In the genomic region with DNA sequence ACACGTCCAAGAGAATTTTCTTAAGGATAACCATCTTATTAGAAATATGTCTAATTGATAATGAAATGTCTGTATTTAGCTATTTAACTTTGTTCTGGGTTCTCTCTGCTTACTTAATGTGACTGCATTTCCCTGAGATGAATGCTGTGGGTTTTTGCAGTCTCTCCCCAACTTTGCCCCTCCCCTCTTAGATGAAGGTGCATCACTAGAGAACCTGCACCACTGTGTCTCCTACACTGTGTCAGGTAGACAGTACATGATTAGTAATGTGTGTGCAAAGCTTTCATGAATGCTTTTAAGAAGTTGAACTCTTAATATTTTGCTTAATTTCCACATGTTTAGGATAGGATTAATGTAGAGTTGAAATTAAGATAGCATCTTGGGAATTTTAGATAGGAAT, we compare ENCODE assay signal across 23 cellular contexts.
"Had no signal": no experiment of that assay in that cellular context is flagged by ENCODE, and none has a peak within 500 bp of the region (broad histone marks: within the 10 kb centered on the region; RNA-seq: fewer than 3 reads in every experiment).

No MANE protein-coding gene starts in this region.

- DNase-seq: activated CD4-positive, alpha-beta memory T cell treated with anti-CD3 and anti-CD28 coated beads, Interleukin-2, amount 10 ng/mL, durations not matched to agents 7 days and 5 days; activated CD4-positive, alpha-beta T cell treated with anti-CD3 and anti-CD28 coated beads for 1 hour; activated CD4-positive, alpha-beta T cell treated with anti-CD3 and anti-CD28 coated beads, Interleukin-2, amount 10 ng/mL, durations not matched to agents 7 days and 5 days; activated CD8-positive, alpha-beta memory T cell treated with anti-CD3 and anti-CD28 coated beads, Interleukin-2, amount 50 U/mL, for 48 hours; activated gamma-delta T cell; activated naive CD4-positive, alpha-beta T cell treated with anti-CD3 and anti-CD28 coated beads, Interleukin-2, amount 10 ng/mL, durations not matched to agents 7 days and 5 days; activated naive CD8-positive, alpha-beta T cell treated with anti-CD3 and anti-CD28 coated beads, Interleukin-2, amount 10 ng/mL, durations not matched to agents 7 days and 5 days; activated T-cell treated with anti-CD3 and anti-CD28 coated beads, Interleukin-2, amount 50 U/mL, for 24 hours; brain microvascular endothelial cell; effector CD4-positive, alpha-beta T cell; lower lobe of right lung; mesendoderm; posterior cingulate gyrus; small intestine; stimulated activated CD4-positive, alpha-beta T cell treated with anti-CD3 and anti-CD28 coated beads, Interleukin-4, amount 100 ng/mL, for 24 hours; stimulated activated naive CD8-positive, alpha-beta T cell treated with anti-CD3 and anti-CD28 coated beads, Interleukin-15, amount 100 ng/mL, for 72 hours; SW 1271; T-helper 2 cell had no signal

- H3K9me3 ChIP-seq: lower lobe of right lung, suprapubic skin, tibial nerve had no signal

- H3K27ac ChIP-seq: brain microvascular endothelial cell, lower lobe of right lung, suprapubic skin, tibial nerve had no signal

- H3K4me3 ChIP-seq: lower lobe of right lung, suprapubic skin, tibial nerve had no signal

- ATAC-seq: sciatic nerve; stimulated activated memory B cell treated with anti-CD40 and anti-IgM and Interleukin-4, amounts not matched to agents 10 μg/mL and 1 μg/mL and 100 μg/mL, for 72 hours; stimulated activated naive CD8-positive, alpha-beta T cell treated with anti-CD3 and anti-CD28 coated beads, Interleukin-15, amount 100 ng/mL, for 72 hours; WTC11 had no signal

- H3K27me3 ChIP-seq: brain microvascular endothelial cell, suprapubic skin, tibial nerve had no signal

- H3K4me1 ChIP-seq: suprapubic skin had no signal
